In the genomic region with DNA sequence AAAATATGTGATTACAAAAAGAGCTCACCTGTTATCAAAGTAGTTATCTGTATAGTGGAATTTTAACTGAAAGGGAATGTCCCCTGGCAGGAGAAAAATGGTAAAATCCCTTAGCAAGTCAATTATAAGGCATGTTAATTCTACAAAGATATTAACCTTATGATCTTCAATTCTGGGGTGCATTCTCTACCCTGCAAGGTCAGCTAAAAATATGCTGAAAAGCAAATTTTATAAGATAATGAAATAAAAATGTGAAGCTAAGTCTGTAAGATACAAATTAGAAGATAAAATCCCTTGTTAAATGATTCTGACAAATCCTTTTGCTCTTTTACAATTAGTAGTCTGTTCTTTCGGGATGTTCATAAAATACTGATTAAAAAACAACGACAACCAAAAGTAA, we compare ENCODE assay signal across 21 cellular contexts.
"Had no signal": no experiment of that assay in that cellular context is flagged by ENCODE, and none has a peak within 500 bp of the region (broad histone marks: within the 10 kb centered on the region; RNA-seq: fewer than 3 reads in every experiment).

No MANE protein-coding gene starts in this region.

- ATAC-seq: Panc1, PC-3, T-cell had no signal

- DNase-seq: Karpas-422, KBM-7, MG63, NCI-H1092 treated with DMSO at 0.1 percent for 48 hours, NCI-H1436, NCI-H187, NCI-H2029, NCI-H2081 treated with DMSO at 0.1 percent for 48 hours, NCI-H2171, NCI-H226, NCI-H510A, NCI-H524 treated with DMSO at 0.1 percent for 48 hours, NCI-H69, NCI-H774, PC-3, SHP77, SK-N-SH, SW 1271, T-cell had no signal

- H3K9me3 ChIP-seq: MG63, SK-N-SH had no signal

- H3K4me2 ChIP-seq: SK-N-SH had no signal

- H3K4me3 ChIP-seq: MG63 had no signal

- H3K27me3 ChIP-seq: MG63 had no signal

- H3K9ac ChIP-seq: SK-N-SH had no signal

- H3K36me3 ChIP-seq: MG63 had no signal

- H3K27ac ChIP-seq: RWPE1 had no signal
